In genomic region chr5:14264605-14265316, GRCh38 we compare ENCODE assay signal across 8 cellular contexts.
DNase-seq lines count a peak whose midpoint lies in the region; ATAC-seq, FAIRE-seq and TF ChIP-seq lines count a peak whose summit lies in the region.

No MANE protein-coding gene starts in this region.

- H3K36me3 ChIP-seq in Caco-2 (ENCODE audit: control insufficient read depth, insufficient read depth, low read length) (no peaks in the 10 kb centered on the region), endothelial cell of umbilical vein (ENCODE audit: control insufficient read depth in 2 of 2, extremely low read depth in 1 of 2, insufficient read depth in 2 of 2, low read length in 2 of 2) (no peaks in the 10 kb centered on the region), mucosa of rectum (ENCODE audit: control insufficient read depth in 2 of 2, insufficient read depth in 2 of 2, low read length in 2 of 2) (no peaks in the 10 kb centered on the region)

- FAIRE-seq in endothelial cell of umbilical vein (lab: Jason Lieb, UNC) = peak; percentile 90

- H3K27me3 ChIP-seq in Caco-2 (replicated peaks; ENCODE audit: control insufficient read depth, insufficient read depth, low read length) (no peaks in the 10 kb centered on the region), endothelial cell of umbilical vein (ENCODE audit: control insufficient read depth in 2 of 2, insufficient read depth in 2 of 2, low read length in 2 of 2) (no peaks in the 10 kb centered on the region), mucosa of rectum (ENCODE audit: control insufficient read depth in 2 of 2, insufficient read depth in 2 of 2, low read length in 2 of 2) (no peaks in the 10 kb centered on the region)

- TF ChIP-seq POLR2A in endothelial cell of umbilical vein (IDR thresholded peaks at IDR 0.05; ENCODE audit: low read depth, low read length) = peak; percentile 22

- peak overlapping the region; percentile 27 for H3K4me3 ChIP-seq in Caco-2 (ENCODE audit: low read depth, low read length)
- H3K4me3 ChIP-seq in endothelial cell of umbilical vein (replicated peaks in 1 of 3; ENCODE audit: insufficient read depth in 1 of 3, low read depth in 1 of 3, low read length in 3 of 3) = peak overlapping the region in 2 of 3 experiments; percentile 2 to 51
- peak overlapping the region in 1 of 2 donors; percentile 21 for H3K4me3 ChIP-seq in mucosa of rectum (ENCODE audit: low read length in 2 of 2)

- peak; percentile 93 for DNase-seq in Caco-2
- DNase-seq in HK-2 (ENCODE audit: unreplicated experiment) = peak; percentile 95
- peak; percentile 84 for DNase-seq in NCI-H82 treated with DMSO at 0.1 percent for 48 hours (lab: John Stamatoyannopoulos, UW; ENCODE audit: unreplicated experiment)
- peak; percentile 88 for DNase-seq in activated CD8-positive, alpha-beta memory T cell treated with anti-CD3 and anti-CD28 coated beads, Interleukin-2, amount 50 U/mL, for 48 hours
- DNase-seq in endothelial cell of umbilical vein (ENCODE audit: low read depth, low spot score) = peak; percentile 96
- peak; percentile 40 to 54 for DNase-seq in stimulated activated CD8-positive, alpha-beta memory T cell treated with anti-CD3 and anti-CD28 coated beads, Interleukin-7, amount 100 ng/mL, for 1 hour (ENCODE audit: low read depth in 2 of 2)

- H3K4me3 Mint-ChIP-seq in Caco-2 (ENCODE audit: unreplicated experiment) = peak overlapping the region; percentile 79

- intact Hi-C loops in Caco-2 (cut with micrococcal nuclease; ENCODE audit: unreplicated experiment) (loop anchor here (1.0 to 5.0 kb wide), 2 partner anchors 14 to 52 kb away; no protein-coding TSS in a partner anchor), endothelial cell of umbilical vein (cut with micrococcal nuclease) (loop anchor here (1.0 kb wide), 2 partner anchors 37 to 121 kb away; partner anchors contain the start of gene TRIO)

- dilution Hi-C loops in endothelial cell of umbilical vein (cut with MboI; ENCODE audit: extremely low pct_ligation_motif_present, low sequenced_read_pairs) = loop anchor here (25.0 kb wide), 1 partner anchor 127 kb away; the partner anchor contains the start of gene TRIO

- H3K9me3 ChIP-seq in Caco-2 (no peaks in the 10 kb centered on the region), endothelial cell of umbilical vein (replicated peaks; ENCODE audit: control insufficient read depth, insufficient read depth, low read length) (no peaks in the 10 kb centered on the region), mucosa of rectum (ENCODE audit: control insufficient read depth in 2 of 2, low read length in 2 of 2) (no peaks in the 10 kb centered on the region)

- H3K27ac ChIP-seq in endothelial cell of umbilical vein (ENCODE audit: insufficient read depth, low read depth, low read length) (peak overlapping the region; percentile 76), mucosa of rectum (ENCODE audit: low read depth in 2 of 2, low read length in 2 of 2) (peak overlapping the region; percentile 31 to 39)

- peaks cover 89% of the 10 kb centered on the region for H3K79me2 ChIP-seq in endothelial cell of umbilical vein (ENCODE audit: control insufficient read depth, insufficient read depth, low read length)

- ATAC-seq in GM19468 (IDR thresholded peaks at IDR 0.05; ENCODE audit: extremely low read depth, unreplicated experiment) = peak; percentile 95

- H3K27me3 Mint-ChIP-seq in Caco-2 (ENCODE audit: insufficient read depth, unreplicated experiment) = no peaks in the 10 kb centered on the region

- CTCF ChIA-PET in Caco-2 (lab: Charles Lee) (no interaction called here), endothelial cell of umbilical vein (lab: Charles Lee) (interaction anchor here (0.9 to 1.7 kb wide), 7 partner anchors 20 to 122 kb away, joined by 3 to 9 read pairs (median 4); partner anchors contain the start of gene TRIO)

- H3K9ac ChIP-seq in endothelial cell of umbilical vein (replicated peaks; ENCODE audit: extremely low read depth, insufficient read depth, low read length) = peak overlapping the region; percentile 89
- peak overlapping the region; percentile 33 to 47 for H3K9ac ChIP-seq in mucosa of rectum (ENCODE audit: low read depth in 1 of 2, low read length in 2 of 2)

- POLR2A ChIA-PET in Caco-2 (lab: Charles Lee) = interaction anchor here (0.5 to 0.6 kb wide), 2 partner anchors 15 to 91 kb away, joined by 3 read pairs; no protein-coding TSS in a partner anchor
- POLR2A ChIA-PET in endothelial cell of umbilical vein (lab: Charles Lee) = interaction anchor here (1.2 kb wide), 1 partner anchor 59 kb away, joined by 3 read pairs; no protein-coding TSS in a partner anchor

- H4K20me1 ChIP-seq in endothelial cell of umbilical vein (replicated peaks; ENCODE audit: control insufficient read depth, extremely low read depth, insufficient read depth, low read length) = no peaks in the 10 kb centered on the region

- H3K36me3 Mint-ChIP-seq in Caco-2 (ENCODE audit: insufficient read depth, unreplicated experiment) = peaks cover 10% of the 10 kb centered on the region

- peaks cover 50% of the 10 kb centered on the region for H3K4me1 ChIP-seq in Caco-2
- H3K4me1 ChIP-seq in endothelial cell of umbilical vein (ENCODE audit: control insufficient read depth, extremely low read depth, insufficient read depth, low read length) = peaks cover 71% of the 10 kb centered on the region
- H3K4me1 ChIP-seq in mucosa of rectum (ENCODE audit: control insufficient read depth in 2 of 2, insufficient read depth in 2 of 2, low read length in 2 of 2) = peaks cover 10 to 17% of the 10 kb centered on the region in 2 donors

- H3K4me1 Mint-ChIP-seq in Caco-2 (ENCODE audit: low read depth, unreplicated experiment) = peaks cover 47% of the 10 kb centered on the region

- no peaks in the 10 kb centered on the region for H3K9me1 ChIP-seq in endothelial cell of umbilical vein (replicated peaks; ENCODE audit: control insufficient read depth, extremely low read depth, insufficient read depth, low read length)

- H3K9me3 Mint-ChIP-seq in Caco-2 (ENCODE audit: unreplicated experiment) = no peaks in the 10 kb centered on the region

- BruUV-seq in Caco-2 (replicated peaks; lab: Mats Ljungman, UMichigan) = TSS peak; percentile 83
- BruUV-seq in endothelial cell of umbilical vein (replicated peaks; lab: Mats Ljungman, UMichigan) = TSS peak; percentile 60

- no peak for TF ChIP-seq CTCF in Caco-2 (IDR thresholded peaks at IDR 0.05; ENCODE audit: insufficient read depth in 1 of 2, low read depth in 1 of 2, low read length in 1 of 2, severe bottlenecking in 1 of 2, unreplicated experiment in 1 of 2)
- TF ChIP-seq CTCF in endothelial cell of umbilical vein (IDR thresholded peaks at IDR 0.05; ENCODE audit: extremely low read depth in 1 of 2, insufficient read depth in 1 of 2, low read depth in 1 of 2, low read length in 2 of 2) = no peak

- H3K4me2 ChIP-seq in endothelial cell of umbilical vein (ENCODE audit: insufficient read depth, low read length) = peak overlapping the region; percentile 78

- H2AFZ ChIP-seq in endothelial cell of umbilical vein (ENCODE audit: low read depth, low read length) = no peak overlapping the region

- H3K27ac Mint-ChIP-seq in Caco-2 (ENCODE audit: unreplicated experiment) = peak overlapping the region; percentile 84

TF ChIP-seq in endothelial cell of umbilical vein, 7 proteins besides CTCF, POLR2A, EP300 and RAD21:
- TF ChIP-seq MYC (IDR thresholded peaks at IDR 0.05; ENCODE audit: low read depth, low read length) (peak; percentile 97), EZH2 (IDR thresholded peaks at IDR 0.05; ENCODE audit: borderline replicate concordance, low read depth, low read length, severe bottlenecking) (no peak), GATA2 (IDR thresholded peaks at IDR 0.05; ENCODE audit: insufficient read depth, insufficient read length, low read depth, low read length) (no peak), FOS (IDR thresholded peaks at IDR 0.05; ENCODE audit: borderline replicate concordance, insufficient read depth, low read length) (peak; percentile 66), POLR2AphosphoS5 (IDR thresholded peaks at IDR 0.05; ENCODE audit: insufficient read depth, low read depth, low read length) (peak; percentile 80), MAX (IDR thresholded peaks at IDR 0.05; ENCODE audit: insufficient read depth, insufficient read length) (peak; percentile 87), JUN (IDR thresholded peaks at IDR 0.05; ENCODE audit: borderline replicate concordance, insufficient read depth, insufficient read length, low read depth) (peak; percentile 86)
